1 cellular context compared by ENCODE assay signal in genomic region chr1:212791676-212792395, GRCh38.
A peak's percentile ranks its signal among the peaks of the same experiment; 100 is the strongest.
TF ChIP-seq lines count a peak whose summit lies in the region.

Gene NSL1 (minus strand): TSS chr1:212791777. CDS start chr1:212791763, 14 bp downstream.
Gene TATDN3 (plus strand): TSS chr1:212791894. CDS start chr1:212791922, 28 bp downstream.

TF ChIP-seq in HEK293, 187 proteins besides CTCF, POLR2A, EP300 and RAD21 (continued from another document):
- TF ChIP-seq ZNF121 (tag by site-specific recombination; IDR thresholded peaks at IDR 0.05) (peak; percentile 93), ZNF324 (tag by site-specific recombination; IDR thresholded peaks at IDR 0.05) (peak; percentile 99), PRDM10 (tag by site-specific recombination; IDR thresholded peaks at IDR 0.05) (peak; percentile 76), KLF17 (tag by site-specific recombination; IDR thresholded peaks at IDR 0.05) (peak; percentile 94), ZNF223 (tag by site-specific recombination; IDR thresholded peaks at IDR 0.05) (0 out of 2 replicates have a peak, but pooled peaks have one; percentile 48), ZNF2 (tag by site-specific recombination; IDR thresholded peaks at IDR 0.05) (peak; percentile 96), KLF10 (tag by site-specific recombination; IDR thresholded peaks at IDR 0.05) (peak; percentile 82)
